Comparison of ENCODE assay signal across 7 cellular contexts in the genomic region with DNA sequence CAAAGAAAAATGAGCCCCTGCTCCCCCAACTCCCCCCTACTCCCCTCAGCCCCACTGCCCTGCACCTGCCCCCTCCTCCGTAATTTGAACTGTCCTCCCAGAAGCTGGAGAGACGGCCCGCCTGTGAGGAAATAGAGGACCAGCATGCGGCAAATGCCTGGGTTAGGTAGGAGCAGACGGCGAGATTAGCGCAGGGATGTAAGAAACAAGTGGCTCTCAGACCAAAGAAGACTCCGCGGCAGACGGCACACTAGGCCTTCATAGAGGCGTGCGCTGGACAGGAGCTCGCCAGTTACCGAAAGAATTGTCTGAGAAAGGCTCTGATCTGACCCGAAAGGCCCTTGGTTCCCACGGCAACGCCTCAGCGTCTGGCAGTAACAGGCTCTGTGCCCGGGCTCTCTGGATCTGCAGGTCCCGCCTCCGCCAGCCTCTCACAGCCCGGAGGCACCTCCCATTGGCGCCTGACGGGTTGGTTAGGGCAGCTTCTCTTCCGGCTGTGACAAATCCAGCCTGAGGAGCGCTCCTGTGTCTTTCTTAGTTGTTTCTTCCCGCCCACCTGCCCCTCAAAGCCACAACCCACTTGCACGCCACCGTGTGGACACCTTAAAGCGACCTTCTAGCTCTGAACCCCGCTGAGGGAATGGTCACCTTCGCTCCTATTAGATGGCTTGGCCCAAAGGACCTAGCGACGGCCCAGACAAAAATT. TPM values are rescaled to one million over a fixed set of nuclear protein-coding genes. Genes with fewer than 3 reads are reported as not detected.
DNase-seq lines count a peak whose midpoint lies in the region; FAIRE-seq and TF ChIP-seq lines count a peak whose summit lies in the region.
"Not testable (repeated sequence)": the region's sequence is repeated elsewhere in the genome, so short reads cannot be mapped to it uniquely, and the experiment has no call there.

No MANE protein-coding gene starts in this region.

- not testable (repeated sequence) for H3K79me1 ChIP-seq in trophoblast cell (ENCODE audit: low read length)

- peaks cover 12% of the 10 kb centered on the region for H3K9me3 ChIP-seq in trophoblast cell (ENCODE audit: insufficient read depth, low read depth, low read length)

- not testable (repeated sequence) for H3K4me3 Mint-ChIP-seq in activated CD4-positive, alpha-beta memory T cell treated with anti-CD3 and anti-CD28 coated beads, Interleukin-2, amount 10 ng/mL, durations not matched to agents 7 days and 5 days

- DNase-seq in ELF-1 (ENCODE audit: low read depth, low spot score) (peak; percentile 50), NCI-H748 (lab: John Stamatoyannopoulos, UW; ENCODE audit: unreplicated experiment) (peak; percentile 17), bronchial epithelial cell (ENCODE audit: low read depth) (peak; percentile 19), foreskin fibroblast (peak; percentile 26 to 52), kidney tubule cell (ENCODE audit: low spot score) (peak; percentile 1), trophoblast cell (peak; percentile 32 to 47)
- peak; percentile 18 for DNase-seq in activated CD4-positive, alpha-beta memory T cell treated with anti-CD3 and anti-CD28 coated beads, Interleukin-2, amount 10 ng/mL, durations not matched to agents 7 days and 5 days

- not testable (repeated sequence) for H3K23ac ChIP-seq in trophoblast cell (ENCODE audit: low read length)

- H3K27ac ChIP-seq in trophoblast cell (ENCODE audit: low read depth, low read length): not testable (repeated sequence)

- H3K4me3 ChIP-seq in bronchial epithelial cell (ENCODE audit: low read depth, low read length) (peak overlapping the region; percentile 12), trophoblast cell (ENCODE audit: low read depth, low read length) (peak overlapping the region; percentile 56)
- H3K4me3 ChIP-seq in foreskin fibroblast (ENCODE audit: low read depth in 1 of 2, low read length in 2 of 2): not testable (repeated sequence)

- H3K36me3 ChIP-seq in bronchial epithelial cell (ENCODE audit: control insufficient read depth, insufficient read depth, low read length); trophoblast cell (ENCODE audit: control insufficient read depth in 1 of 2, insufficient read depth in 2 of 2, low read length in 2 of 2): not testable (repeated sequence)

- H3K4ac ChIP-seq in trophoblast cell (ENCODE audit: low read depth, low read length): not testable (repeated sequence)

- peak overlapping the region; percentile 66 for H2AFZ ChIP-seq in trophoblast cell (ENCODE audit: insufficient read depth, low read length, poor library complexity)

- H2BK5ac ChIP-seq in trophoblast cell (ENCODE audit: low read depth, low read length, poor library complexity): not testable (repeated sequence)

- not testable (repeated sequence) for H4K8ac ChIP-seq in trophoblast cell (ENCODE audit: low read depth, low read length)

- H3K9ac ChIP-seq in trophoblast cell (ENCODE audit: low read length): not testable (repeated sequence)

- H2BK12ac ChIP-seq in trophoblast cell (ENCODE audit: low read length): not testable (repeated sequence)

- H3K4me1 ChIP-seq in trophoblast cell (ENCODE audit: control insufficient read depth in 1 of 2, insufficient read depth in 2 of 2, low read length in 2 of 2): not testable (repeated sequence)

- H3K27ac Mint-ChIP-seq in activated CD4-positive, alpha-beta memory T cell treated with anti-CD3 and anti-CD28 coated beads, Interleukin-2, amount 10 ng/mL, durations not matched to agents 7 days and 5 days: not testable (repeated sequence)

- peaks cover 16% of the 10 kb centered on the region for H3K36me3 Mint-ChIP-seq in activated CD4-positive, alpha-beta memory T cell treated with anti-CD3 and anti-CD28 coated beads, Interleukin-2, amount 10 ng/mL, durations not matched to agents 7 days and 5 days (ENCODE audit: low read depth)

- H3K79me2 ChIP-seq in trophoblast cell (ENCODE audit: control insufficient read depth, insufficient read depth, low read length, poor library complexity): not testable (repeated sequence)

- POLR2A ChIA-PET in activated CD4-positive, alpha-beta memory T cell treated with anti-CD3 and anti-CD28 coated beads, Interleukin-2, amount 10 ng/mL, durations not matched to agents 7 days and 5 days (lab: Charles Lee): not testable (repeated sequence)

- H4K91ac ChIP-seq in trophoblast cell (ENCODE audit: low read depth, low read length): not testable (repeated sequence)

- TF ChIP-seq CTCF in bronchial epithelial cell (IDR thresholded peaks at IDR 0.05; ENCODE audit: insufficient read depth, low read length, severe bottlenecking): peak; percentile 26
- not testable (repeated sequence) for TF ChIP-seq CTCF in foreskin fibroblast (IDR thresholded peaks at IDR 0.05; ENCODE audit: low read depth, low read length)

- H3K27me3 Mint-ChIP-seq in activated CD4-positive, alpha-beta memory T cell treated with anti-CD3 and anti-CD28 coated beads, Interleukin-2, amount 10 ng/mL, durations not matched to agents 7 days and 5 days: not testable (repeated sequence)

- not testable (repeated sequence) for H3K27me3 ChIP-seq in bronchial epithelial cell (ENCODE audit: control insufficient read depth, insufficient read depth, low read length); trophoblast cell (ENCODE audit: insufficient read depth, low read length)

- WGBS in trophoblast cell (ENCODE audit: extremely low coverage, insufficient coverage, insufficient read length): no CpG with 5 or more reads among the region's 34 CpGs

- peak; percentile 70 for FAIRE-seq in bronchial epithelial cell (lab: Jason Lieb, UNC)

- not testable (repeated sequence) for H2BK120ac ChIP-seq in trophoblast cell (ENCODE audit: insufficient read depth, low read length, poor library complexity)

- H3K14ac ChIP-seq in trophoblast cell (ENCODE audit: low read length): not testable (repeated sequence)

- not testable (repeated sequence) for H2AK5ac ChIP-seq in trophoblast cell (ENCODE audit: low read length)

- not testable (repeated sequence) for H3K18ac ChIP-seq in trophoblast cell (ENCODE audit: low read length)

- H4K12ac ChIP-seq in trophoblast cell (ENCODE audit: low read depth, low read length): not testable (repeated sequence)

- CTCF ChIA-PET in activated CD4-positive, alpha-beta memory T cell treated with anti-CD3 and anti-CD28 coated beads, Interleukin-2, amount 10 ng/mL, durations not matched to agents 7 days and 5 days (lab: Charles Lee): interaction anchor here (0.6 kb wide), 1 partner anchor 695 kb away, joined by 6 read pairs; no protein-coding TSS in a partner anchor

- H3K4me2 ChIP-seq in trophoblast cell (ENCODE audit: low read length): peak overlapping the region; percentile 59

- not testable (repeated sequence) for H3K4me1 Mint-ChIP-seq in activated CD4-positive, alpha-beta memory T cell treated with anti-CD3 and anti-CD28 coated beads, Interleukin-2, amount 10 ng/mL, durations not matched to agents 7 days and 5 days

- peaks cover 41% of the 10 kb centered on the region for H3K9me3 Mint-ChIP-seq in activated CD4-positive, alpha-beta memory T cell treated with anti-CD3 and anti-CD28 coated beads, Interleukin-2, amount 10 ng/mL, durations not matched to agents 7 days and 5 days

RNA-seq across cellular contexts. Expression of a gene that starts 19.0 kb away (rescaled TPM):
- total RNA-seq in activated CD4-positive, alpha-beta memory T cell treated with anti-CD3 and anti-CD28 coated beads, Interleukin-2, amount 10 ng/mL, durations not matched to agents 7 days and 5 days: 1 to 10 TPM; 5.0 to 6.0 TPM
- total RNA-seq in bronchial epithelial cell: 0.38 and 1.6 TPM in 2 replicates
- 5.8 and 6.0 TPM in 2 replicates for polyA plus RNA-seq in trophoblast cell (2013)

RNA-seq across cellular contexts. Expression of a gene that starts 46.6 kb away (rescaled TPM):
- total RNA-seq in activated CD4-positive, alpha-beta memory T cell treated with anti-CD3 and anti-CD28 coated beads, Interleukin-2, amount 10 ng/mL, durations not matched to agents 7 days and 5 days: 1 to 10 TPM; 8.9 to 9.5 TPM
- 9.5 and 9.7 TPM in 2 replicates for total RNA-seq in bronchial epithelial cell
- 3.7 and 4.5 TPM in 2 replicates for polyA plus RNA-seq in trophoblast cell (2013)

RNA-seq across cellular contexts. Expression of a gene that starts 59.1 kb away (rescaled TPM):
- total RNA-seq in activated CD4-positive, alpha-beta memory T cell treated with anti-CD3 and anti-CD28 coated beads, Interleukin-2, amount 10 ng/mL, durations not matched to agents 7 days and 5 days: 1 to 10 TPM; 6.0 to 6.3 TPM
- total RNA-seq in bronchial epithelial cell: 1.6 and 2.4 TPM in 2 replicates
- 2.1 and 2.5 TPM in 2 replicates for polyA plus RNA-seq in trophoblast cell (2013)
